In the genomic region with DNA sequence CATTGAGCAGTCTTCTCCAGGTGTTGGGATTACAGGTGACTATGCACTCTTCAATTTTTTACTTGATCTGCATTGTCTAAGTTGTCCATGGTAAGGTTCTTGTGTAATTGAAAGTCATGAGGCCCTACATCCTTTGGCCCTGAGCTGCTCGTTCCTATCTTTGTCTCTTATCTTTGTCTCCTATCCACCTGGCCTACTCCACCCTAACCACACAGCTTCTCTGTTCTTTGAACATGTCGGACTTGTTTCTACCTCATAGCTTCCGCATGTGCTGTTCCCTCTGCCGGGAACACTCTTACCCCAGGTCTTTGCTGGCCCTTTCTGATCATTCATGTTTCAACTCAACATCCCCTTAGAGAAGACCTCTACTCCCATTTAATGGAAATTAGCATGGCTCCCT, we compare ENCODE assay signal across 37 cellular contexts.
"Had no signal": no experiment of that assay in that cellular context is flagged by ENCODE, and none has a peak within 500 bp of the region (broad histone marks: within the 10 kb centered on the region; RNA-seq: fewer than 3 reads in every experiment).

No MANE protein-coding gene starts in this region.

- H3K27ac Mint-ChIP-seq: activated CD4-positive, alpha-beta memory T cell treated with anti-CD3 and anti-CD28 coated beads, Interleukin-2, amount 10 ng/mL, durations not matched to agents 7 days and 5 days; activated CD4-positive, alpha-beta T cell treated with anti-CD3 and anti-CD28 coated beads for 36 hours; activated CD4-positive, alpha-beta T cell treated with anti-CD3 and anti-CD28 coated beads, Interleukin-2, amount 10 ng/mL, durations not matched to agents 7 days and 5 days; activated CD8-positive, alpha-beta memory T cell treated with anti-CD3 and anti-CD28 coated beads, Interleukin-2, amount 10 ng/mL, durations not matched to agents 7 days and 5 days; activated CD8-positive, alpha-beta T cell treated with anti-CD3 and anti-CD28 coated beads, Interleukin-2, amount 10 ng/mL, durations not matched to agents 7 days and 5 days; activated naive CD4-positive, alpha-beta T cell treated with anti-CD3 and anti-CD28 coated beads, Interleukin-2, amount 10 ng/mL, durations not matched to agents 7 days and 5 days; activated naive CD4-positive, alpha-beta T cell treated with anti-CD3 and anti-CD28 coated beads, Interleukin-2, amount 50 U/mL, for 24 hours; activated naive CD8-positive, alpha-beta T cell; activated naive CD8-positive, alpha-beta T cell treated with anti-CD3 and anti-CD28 coated beads, Interleukin-2, amount 10 ng/mL, durations not matched to agents 7 days and 5 days; activated T-cell treated with anti-CD3 and anti-CD28 coated beads, Interleukin-2, amount 50 U/mL, for 24 hours; activated T-helper 2 cell treated with anti-CD3 and anti-CD28 coated beads, Interferon-gamma antibody, Interleukin-2, Interleukin-4, amounts not matched to agents 10 μg/mL and 5 μg/mL and 100 μg/mL, durations not matched to agents 14 hours and 24 hours and 36 hours; T-helper 1 cell treated with Interleukin-12 subunit alpha and Interleukin-12 subunit beta and Interleukin-4 antibody, amounts not matched to agents 30 μg/mL and 1 μg/mL, for 36 hours; T-helper 2 cell treated with Interferon-gamma antibody and Interleukin-4, amounts not matched to agents 5 μg/mL and 100 μg/mL, for 36 hours; WTC11 had no signal

- H3K4me3 Mint-ChIP-seq: activated CD4-positive, alpha-beta memory T cell treated with anti-CD3 and anti-CD28 coated beads, Interleukin-2, amount 10 ng/mL, durations not matched to agents 7 days and 5 days; activated CD4-positive, alpha-beta T cell treated with anti-CD3 and anti-CD28 coated beads for 36 hours; activated CD4-positive, alpha-beta T cell treated with anti-CD3 and anti-CD28 coated beads, Interleukin-2, amount 10 ng/mL, durations not matched to agents 7 days and 5 days; activated CD8-positive, alpha-beta memory T cell treated with anti-CD3 and anti-CD28 coated beads, Interleukin-2, amount 10 ng/mL, durations not matched to agents 7 days and 5 days; activated CD8-positive, alpha-beta T cell treated with anti-CD3 and anti-CD28 coated beads, Interleukin-2, amount 10 ng/mL, durations not matched to agents 7 days and 5 days; activated naive CD4-positive, alpha-beta T cell treated with anti-CD3 and anti-CD28 coated beads, Interleukin-2, amount 10 ng/mL, durations not matched to agents 7 days and 5 days; activated naive CD4-positive, alpha-beta T cell treated with anti-CD3 and anti-CD28 coated beads, Interleukin-2, amount 50 U/mL, for 24 hours; activated naive CD8-positive, alpha-beta T cell; activated naive CD8-positive, alpha-beta T cell treated with anti-CD3 and anti-CD28 coated beads, Interleukin-2, amount 10 ng/mL, durations not matched to agents 7 days and 5 days; activated T-cell treated with anti-CD3 and anti-CD28 coated beads, Interleukin-2, amount 50 U/mL, for 24 hours; central memory CD8-positive, alpha-beta T cell; T-helper 1 cell treated with Interleukin-12 subunit alpha and Interleukin-12 subunit beta and Interleukin-4 antibody, amounts not matched to agents 30 μg/mL and 1 μg/mL, for 36 hours; T-helper 2 cell treated with Interferon-gamma antibody and Interleukin-4, amounts not matched to agents 5 μg/mL and 100 μg/mL, for 36 hours; WTC11 had no signal

- H3K4me1 Mint-ChIP-seq: activated CD4-positive, alpha-beta memory T cell treated with anti-CD3 and anti-CD28 coated beads, Interleukin-2, amount 10 ng/mL, durations not matched to agents 7 days and 5 days; activated CD4-positive, alpha-beta T cell treated with anti-CD3 and anti-CD28 coated beads for 36 hours; activated CD4-positive, alpha-beta T cell treated with anti-CD3 and anti-CD28 coated beads, Interleukin-2, amount 10 ng/mL, durations not matched to agents 7 days and 5 days; activated CD8-positive, alpha-beta memory T cell treated with anti-CD3 and anti-CD28 coated beads, Interleukin-2, amount 10 ng/mL, durations not matched to agents 7 days and 5 days; activated naive CD4-positive, alpha-beta T cell treated with anti-CD3 and anti-CD28 coated beads, Interleukin-2, amount 10 ng/mL, durations not matched to agents 7 days and 5 days; activated naive CD4-positive, alpha-beta T cell treated with anti-CD3 and anti-CD28 coated beads, Interleukin-2, amount 50 U/mL, for 24 hours; activated naive CD8-positive, alpha-beta T cell treated with anti-CD3 and anti-CD28 coated beads, Interleukin-2, amount 10 ng/mL, durations not matched to agents 7 days and 5 days; central memory CD8-positive, alpha-beta T cell had no signal

- ATAC-seq: activated CD4-positive, alpha-beta T cell treated with anti-CD3 and anti-CD28 coated beads for 36 hours; activated CD4-positive, CD25-positive, alpha-beta regulatory T cell treated with anti-CD3 and anti-CD28 coated beads, Interleukin-2, amount 50 U/mL, for 24 hours; activated CD8-positive, alpha-beta memory T cell treated with anti-CD3 and anti-CD28 coated beads, Interleukin-2, amount 10 ng/mL, durations not matched to agents 7 days and 5 days; activated CD8-positive, alpha-beta T cell treated with anti-CD3 and anti-CD28 coated beads, Interleukin-2, amount 10 ng/mL, durations not matched to agents 7 days and 5 days; body of pancreas; WTC11 had no signal

- FAIRE-seq: astrocyte had no signal

- H3K27ac ChIP-seq: adrenal gland, body of pancreas, brain microvascular endothelial cell, WERI-Rb-1 had no signal

- H3K27me3 ChIP-seq: adrenal gland, body of pancreas, brain microvascular endothelial cell had no signal

- H3K36me3 ChIP-seq: adrenal gland, brain microvascular endothelial cell, WERI-Rb-1 had no signal

- DNase-seq: activated CD4-positive, alpha-beta memory T cell treated with anti-CD3 and anti-CD28 coated beads, Interleukin-2, amount 10 ng/mL, durations not matched to agents 7 days and 5 days; activated CD4-positive, alpha-beta T cell treated with anti-CD3 and anti-CD28 coated beads for 1 hour; activated CD4-positive, alpha-beta T cell treated with anti-CD3 and anti-CD28 coated beads for 36 hours; activated CD4-positive, alpha-beta T cell treated with anti-CD3 and anti-CD28 coated beads for 48 hours; activated CD4-positive, alpha-beta T cell treated with anti-CD3 and anti-CD28 coated beads, Interleukin-2, amount 10 ng/mL, durations not matched to agents 7 days and 5 days; activated CD4-positive, alpha-beta T cell treated with anti-CD3 and anti-CD28 coated beads, Interleukin-2, amount 50 U/mL, for 48 hours; activated CD4-positive, CD25-positive, alpha-beta regulatory T cell; activated CD8-positive, alpha-beta memory T cell treated with anti-CD3 and anti-CD28 coated beads for 24 hours; activated CD8-positive, alpha-beta memory T cell treated with anti-CD3 and anti-CD28 coated beads, Interleukin-2, amount 10 ng/mL, durations not matched to agents 7 days and 5 days; activated CD8-positive, alpha-beta memory T cell treated with anti-CD3 and anti-CD28 coated beads, Interleukin-2, amount 50 U/mL, for 48 hours; activated CD8-positive, alpha-beta T cell treated with anti-CD3 and anti-CD28 coated beads, Interleukin-2, amount 10 ng/mL, durations not matched to agents 7 days and 5 days; activated effector memory CD4-positive, alpha-beta T cell treated with Interleukin-2 at 50 U/mL for 16 hours; activated gamma-delta T cell; activated naive CD4-positive, alpha-beta T cell treated with anti-CD3 and anti-CD28 coated beads, Interleukin-2, amount 10 ng/mL, durations not matched to agents 7 days and 5 days; activated naive CD4-positive, alpha-beta T cell treated with Interleukin-2 at 50 U/mL for 16 hours; activated naive CD8-positive, alpha-beta T cell treated with anti-CD3 and anti-CD28 coated beads, Interleukin-2, amount 10 ng/mL, durations not matched to agents 7 days and 5 days; activated T-cell treated with anti-CD3 and anti-CD28 coated beads, Interleukin-2, amount 50 U/mL, for 24 hours; activated T-cell treated with anti-CD3 and anti-CD28 coated beads, Interleukin-2, amount 50 U/mL, for 48 hours; adrenal gland; amniotic stem cell; aorta; body of pancreas; brain microvascular endothelial cell; cerebellar nuclear complex; T-helper 1 cell; T-helper 2 cell; T-helper 9 cell; WERI-Rb-1 had no signal

- H3K4me3 ChIP-seq: adrenal gland, body of pancreas had no signal

- H3K4me1 ChIP-seq: body of pancreas had no signal

- H3K9me3 ChIP-seq: adrenal gland, body of pancreas had no signal

- H3K36me3 Mint-ChIP-seq: activated CD8-positive, alpha-beta memory T cell treated with anti-CD3 and anti-CD28 coated beads, Interleukin-2, amount 10 ng/mL, durations not matched to agents 7 days and 5 days; activated naive CD4-positive, alpha-beta T cell treated with anti-CD3 and anti-CD28 coated beads, Interleukin-2, amount 10 ng/mL, durations not matched to agents 7 days and 5 days; activated naive CD8-positive, alpha-beta T cell; activated naive CD8-positive, alpha-beta T cell treated with anti-CD3 and anti-CD28 coated beads, Interleukin-2, amount 10 ng/mL, durations not matched to agents 7 days and 5 days; WTC11 had no signal

- H3K9me3 Mint-ChIP-seq: activated CD4-positive, alpha-beta T cell treated with anti-CD3 and anti-CD28 coated beads, Interleukin-2, amount 10 ng/mL, durations not matched to agents 7 days and 5 days; activated naive CD4-positive, alpha-beta T cell treated with anti-CD3 and anti-CD28 coated beads, Interleukin-2, amount 50 U/mL, for 24 hours; activated naive CD8-positive, alpha-beta T cell treated with anti-CD3 and anti-CD28 coated beads, Interleukin-2, amount 10 ng/mL, durations not matched to agents 7 days and 5 days; activated T-cell treated with anti-CD3 and anti-CD28 coated beads, Interleukin-2, amount 50 U/mL, for 24 hours; T-helper 2 cell treated with Interferon-gamma antibody and Interleukin-4, amounts not matched to agents 5 μg/mL and 100 μg/mL, for 36 hours; WTC11 had no signal

- H3K27me3 Mint-ChIP-seq: activated CD4-positive, alpha-beta memory T cell treated with anti-CD3 and anti-CD28 coated beads, Interleukin-2, amount 10 ng/mL, durations not matched to agents 7 days and 5 days; activated CD4-positive, alpha-beta T cell treated with anti-CD3 and anti-CD28 coated beads for 36 hours; activated CD4-positive, alpha-beta T cell treated with anti-CD3 and anti-CD28 coated beads, Interleukin-2, amount 10 ng/mL, durations not matched to agents 7 days and 5 days; activated CD8-positive, alpha-beta memory T cell treated with anti-CD3 and anti-CD28 coated beads, Interleukin-2, amount 10 ng/mL, durations not matched to agents 7 days and 5 days; activated naive CD4-positive, alpha-beta T cell treated with anti-CD3 and anti-CD28 coated beads, Interleukin-2, amount 10 ng/mL, durations not matched to agents 7 days and 5 days; activated naive CD4-positive, alpha-beta T cell treated with anti-CD3 and anti-CD28 coated beads, Interleukin-2, amount 50 U/mL, for 24 hours; activated naive CD8-positive, alpha-beta T cell; activated naive CD8-positive, alpha-beta T cell treated with anti-CD3 and anti-CD28 coated beads, Interleukin-2, amount 10 ng/mL, durations not matched to agents 7 days and 5 days; activated T-cell treated with anti-CD3 and anti-CD28 coated beads, Interleukin-2, amount 50 U/mL, for 24 hours; central memory CD8-positive, alpha-beta T cell had no signal
